ENCODE assay signal across 8 cellular contexts in genomic region chr3:157447026-157447694, GRCh38. TPM values are rescaled to one million over a fixed set of nuclear protein-coding genes. Genes with fewer than 3 reads are reported as not detected.
DNase-seq lines count a peak whose midpoint lies in the region; ATAC-seq and TF ChIP-seq lines count a peak whose summit lies in the region.

No MANE protein-coding gene starts in this region.

- no peak overlapping the region for H3K27ac ChIP-seq in heart right ventricle
- no peak overlapping the region for H3K27ac ChIP-seq in right atrium auricular region

- 64 to 72% methylated on average over 3 of the region's 3 CpGs for WGBS in heart right ventricle, 2 donors

- POLR2A ChIA-PET in WTC11 (lab: Charles Lee) = no interaction called here

- no peak overlapping the region for H3K4me3 Mint-ChIP-seq in WTC11
- no peak overlapping the region for H3K4me3 Mint-ChIP-seq in activated T-cell treated with anti-CD3 and anti-CD28 coated beads, Interleukin-2, amount 50 U/mL, for 24 hours

- H3K9me3 ChIP-seq in heart right ventricle = no peaks in the 10 kb centered on the region
- no peaks in the 10 kb centered on the region for H3K9me3 ChIP-seq in right atrium auricular region

- peak in 1 of 8 donors; percentile 47 for ATAC-seq in heart right ventricle
- no peak for ATAC-seq in WTC11
- no peak for ATAC-seq in GM18867 (IDR thresholded peaks at IDR 0.05; ENCODE audit: unreplicated experiment)
- ATAC-seq in GM18517 (IDR thresholded peaks at IDR 0.05; ENCODE audit: unreplicated experiment) = no peak

- H3K4me1 ChIP-seq in heart right ventricle = peaks cover 0 to 32% (median 0%) of the 10 kb centered on the region in 9 donors
- no peaks in the 10 kb centered on the region for H3K4me1 ChIP-seq in right atrium auricular region

- TF ChIP-seq CTCF in heart right ventricle (IDR thresholded peaks at IDR 0.05) = peak in 8 of 9 donors; percentile 27 to 59 (median 40)
- peak in 1 of 2 donors; percentile 50 for TF ChIP-seq CTCF in right atrium auricular region (IDR thresholded peaks at IDR 0.05)
- TF ChIP-seq CTCF in fibroblast of the aortic adventitia (IDR thresholded peaks at IDR 0.05; ENCODE audit: insufficient read depth, low read length) = peak; percentile 89
- no peak for TF ChIP-seq CTCF in WTC11 (IDR thresholded peaks at IDR 0.05)

- H3K36me3 ChIP-seq in heart right ventricle (no peaks in the 10 kb centered on the region), right atrium auricular region (no peaks in the 10 kb centered on the region)

- DNase-seq in heart right ventricle (no peak), right atrium auricular region (ENCODE audit: low spot score) (no peak), RPMI7951 (ENCODE audit: low read depth) (peak; percentile 56), fibroblast of the aortic adventitia (ENCODE audit: low read depth) (peak; percentile 80), WTC11 (ENCODE audit: low spot score) (no peak)
- DNase-seq in activated T-cell treated with anti-CD3 and anti-CD28 coated beads, Interleukin-2, amount 50 U/mL, for 24 hours = no peak

- intact Hi-C loops in heart right ventricle (cut with DNase I) = loop anchor here in 1 of 10 donors (10.0 kb wide), 1 partner anchor 242 kb away; no protein-coding TSS in a partner anchor

- no peak overlapping the region for H3K4me3 ChIP-seq in heart right ventricle
- H3K4me3 ChIP-seq in right atrium auricular region = no peak overlapping the region
- H3K4me3 ChIP-seq in fibroblast of the aortic adventitia (ENCODE audit: low read depth, low read length) = no peak overlapping the region

- CTCF ChIA-PET in WTC11 (lab: Charles Lee) = interaction anchor here (0.7 kb wide), 1 partner anchor 8 kb away, joined by 3 read pairs; no protein-coding TSS in a partner anchor

- H3K27me3 ChIP-seq in heart right ventricle (no peaks in the 10 kb centered on the region), right atrium auricular region (no peaks in the 10 kb centered on the region)

- no peaks in the 10 kb centered on the region for H3K9me3 Mint-ChIP-seq in WTC11
- no peaks in the 10 kb centered on the region for H3K9me3 Mint-ChIP-seq in activated T-cell treated with anti-CD3 and anti-CD28 coated beads, Interleukin-2, amount 50 U/mL, for 24 hours

- H3K4me1 Mint-ChIP-seq in WTC11 = no peaks in the 10 kb centered on the region
- H3K4me1 Mint-ChIP-seq in activated T-cell treated with anti-CD3 and anti-CD28 coated beads, Interleukin-2, amount 50 U/mL, for 24 hours (ENCODE audit: low read depth) = no peaks in the 10 kb centered on the region

- no peak overlapping the region for H3K27ac Mint-ChIP-seq in WTC11
- no peak overlapping the region for H3K27ac Mint-ChIP-seq in activated T-cell treated with anti-CD3 and anti-CD28 coated beads, Interleukin-2, amount 50 U/mL, for 24 hours

- H3K27me3 Mint-ChIP-seq in WTC11 (ENCODE audit: low read depth) = no peaks in the 10 kb centered on the region
- peaks cover 2% of the 10 kb centered on the region for H3K27me3 Mint-ChIP-seq in activated T-cell treated with anti-CD3 and anti-CD28 coated beads, Interleukin-2, amount 50 U/mL, for 24 hours

- H3K36me3 Mint-ChIP-seq in WTC11 = no peaks in the 10 kb centered on the region
- H3K36me3 Mint-ChIP-seq in activated T-cell treated with anti-CD3 and anti-CD28 coated beads, Interleukin-2, amount 50 U/mL, for 24 hours (ENCODE audit: low read depth) = no peaks in the 10 kb centered on the region

TF ChIP-seq in WTC11, 78 proteins besides CTCF, POLR2A, EP300 and RAD21:
- TF ChIP-seq ZMAT4 (CRISPR knock-in tag; IDR thresholded peaks at IDR 0.05) (no peak), ZNF281 (CRISPR knock-in tag; IDR thresholded peaks at IDR 0.05) (no peak), ATF6 (CRISPR knock-in tag; IDR thresholded peaks at IDR 0.05) (no peak), TEAD4 (CRISPR knock-in tag; IDR thresholded peaks at IDR 0.05) (no peak), JUN (CRISPR knock-in tag; IDR thresholded peaks at IDR 0.05) (no peak)

RNA-seq across cellular contexts. Expression of gene PTX3, which starts 10.5 kb away (rescaled TPM):
- total RNA-seq in heart right ventricle = 10 to 100 TPM in 2 of 10 donors, 1 to 10 TPM in 1, under 1 TPM in 7; 0.11 to 29.7 (median 0.39) TPM
- 10 to 100 TPM in 1 of 2 donors, under 1 TPM in 1; 0.15 to 16.5 TPM for polyA plus RNA-seq in heart right ventricle
- total RNA-seq in right atrium auricular region = 1 to 10 TPM in 1 of 2 donors, under 1 TPM in 1; 0.59 to 2.6 TPM
- 12.7 and 13.5 TPM in 2 replicates for total RNA-seq in RPMI7951 (2014; rRNA removed; shearing (Covaris generic))
- 175 and 216 TPM in 2 replicates for total RNA-seq in fibroblast of the aortic adventitia (ENCODE audit: low replicate concordance)
- 0.59 to 0.76 TPM (median 0.73 TPM) in 3 replicates for total RNA-seq in WTC11 (2021)

RNA-seq across cellular contexts. Expression of gene VEPH1, which starts 56.1 kb away (rescaled TPM):
- under 1 TPM in 6 of 10 donors, not detected in 4; 0.07 to 0.85 (median 0.62) TPM for total RNA-seq in heart right ventricle
- under 1 TPM in 1 of 2 donors, not detected in 1; 0.13 TPM for polyA plus RNA-seq in heart right ventricle
- total RNA-seq in right atrium auricular region = under 1 TPM; 0.48 to 0.86 TPM
- 85.5 and 91.9 TPM in 2 replicates for total RNA-seq in RPMI7951 (2014; rRNA removed; shearing (Covaris generic))
- 27.4 and 152 TPM in 2 replicates for total RNA-seq in fibroblast of the aortic adventitia (ENCODE audit: low replicate concordance)
- 9.2 to 10.8 TPM (median 10.1 TPM) in 3 replicates for total RNA-seq in WTC11 (2021)

Comparison
In these comparisons a context has a peak if more than half of its experiments do, and no peak if none do; other contexts are left out.
1. DNase-seq: peak in RPMI7951 (single experiment) and fibroblast of the aortic adventitia (single experiment); none in heart right ventricle (0 of 2), right atrium auricular region (single experiment), WTC11 (single experiment) and activated T-cell treated with anti-CD3 and anti-CD28 coated beads, Interleukin-2, amount 50 U/mL, for 24 hours (single experiment).